ENCODE assay signal across 15 cellular contexts in the genomic region with DNA sequence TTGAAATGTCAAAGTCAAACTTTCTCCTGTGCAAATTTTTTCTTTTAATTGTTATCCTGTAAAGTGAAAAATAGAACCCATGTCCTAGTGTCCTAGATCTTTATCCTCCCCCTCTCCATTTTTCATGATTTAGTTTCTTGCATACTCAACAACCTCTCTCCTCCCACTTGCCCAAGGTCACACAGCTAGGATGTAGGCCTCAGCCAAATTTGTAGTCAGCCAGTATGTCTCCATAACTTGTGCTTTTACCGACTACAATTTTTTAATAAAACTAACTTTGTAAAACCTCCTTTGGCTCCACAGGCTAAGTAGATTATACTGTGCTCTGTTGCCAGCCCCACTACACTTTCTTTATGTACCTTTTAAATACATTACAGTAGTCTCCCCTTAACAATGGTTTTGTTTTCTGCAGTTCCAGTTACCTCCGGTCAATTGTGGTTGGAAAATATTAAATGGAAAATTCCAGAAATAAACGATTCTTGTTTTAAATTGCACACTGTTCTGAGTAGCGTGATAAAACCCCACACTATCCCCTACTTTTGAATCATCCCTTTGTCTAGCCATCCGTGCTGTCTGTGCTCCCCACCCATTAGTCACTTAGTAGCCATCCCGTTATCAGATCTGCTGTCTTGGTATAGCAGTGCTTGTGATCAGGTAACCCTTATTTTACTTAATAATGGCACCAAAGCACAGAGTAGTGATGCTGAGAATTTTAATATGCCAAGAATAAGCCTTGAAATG. TPM values are rescaled to one million over a fixed set of nuclear protein-coding genes. Genes with fewer than 3 reads are reported as not detected.
A peak's percentile ranks its signal among the peaks of the same experiment; 100 is the strongest.
DNase-seq lines count a peak whose midpoint lies in the region; ATAC-seq, FAIRE-seq and TF ChIP-seq lines count a peak whose summit lies in the region.
"Had no signal": no experiment of that assay in that cellular context is flagged by ENCODE, and none has a peak within 500 bp of the region (broad histone marks: within the 10 kb centered on the region; RNA-seq: fewer than 3 reads in every experiment).

No MANE protein-coding gene starts in this region.

- no peak overlapping the region for H4K8ac ChIP-seq in H1 (ENCODE audit: extremely low read depth, insufficient read depth, low read length)

- H3K18ac ChIP-seq in H1 (ENCODE audit: extremely low read depth, low read length) = no peak overlapping the region

- H3K4me3 Mint-ChIP-seq in neural crest cell = peak overlapping the region; percentile 21
- H3K4me3 Mint-ChIP-seq in CD14-positive monocyte = no peak overlapping the region
- H3K4me3 Mint-ChIP-seq: immature natural killer cell, type B pancreatic cell had no signal

- peaks cover 36% of the 10 kb centered on the region for H3K4me1 Mint-ChIP-seq in neural crest cell
- H3K4me1 Mint-ChIP-seq in CD14-positive monocyte = no peaks in the 10 kb centered on the region
- H3K4me1 Mint-ChIP-seq: immature natural killer cell had no signal

- peak; percentile 53 for ATAC-seq in PC-3

- intact Hi-C loops in PC-3 (cut with micrococcal nuclease) (no loop called here), spleen (cut with DNase I; ENCODE audit: low total_unique reads) (no loop called here), CD14-positive monocyte (cut with micrococcal nuclease) (no loop called here)

- H2BK120ac ChIP-seq in H1 (replicated peaks; ENCODE audit: low read depth, low read length) = no peak overlapping the region

- TF ChIP-seq RAD21 in H1 (IDR thresholded peaks at IDR 0.05 in 1 of 2, conservative IDR thresholded peaks at IDR 0.05 in 1 of 2; ENCODE audit: low read depth in 2 of 2, low read length in 2 of 2) = no peak

- no peak overlapping the region for H4K91ac ChIP-seq in H1 (replicated peaks; ENCODE audit: insufficient read length, low read length)

- 73% methylated on average over 6 of the region's 6 CpGs; no CpG with 5 or more reads in 1 of the 2 experiments for WGBS in H1 (ENCODE audit: extremely low coverage in 1 of 2, insufficient coverage in 1 of 2, insufficient read length in 1 of 2, insufficient replicate concordance in 2 of 2, low coverage in 1 of 2, low lambda C conversion rate in 2 of 2, missing lambda C conversion rate in 1 of 2), 2 experiments
- WGBS in spleen, 5 donors = 77 to 88% (median 84%) methylated on average over 6 of the region's 6 CpGs

- H3K27me3 Mint-ChIP-seq in neural crest cell (ENCODE audit: low read depth) = no peaks in the 10 kb centered on the region
- peaks cover 0 to 2% (median 0%) of the 10 kb centered on the region in 3 donors for H3K27me3 Mint-ChIP-seq in CD14-positive monocyte (ENCODE audit: low read depth in 3 of 3)
- H3K27me3 Mint-ChIP-seq: type B pancreatic cell had no signal

- no peaks in the 10 kb centered on the region for H3F3A ChIP-seq in PC-3 (ENCODE audit: low read length, unreplicated experiment)

- no peak overlapping the region for H3K9ac ChIP-seq in PC-3 (ENCODE audit: low read length)
- no peak overlapping the region for H3K9ac ChIP-seq in H1 (replicated peaks in 1 of 4; ENCODE audit: extremely low read depth in 1 of 4, low read depth in 3 of 4, low read length in 3 of 4)

- in situ Hi-C loops in Caki2 (cut with HindIII; ENCODE audit: low pct_unique_long_range_greater_than_20kb, low sequenced_read_pairs) = no loop called here

- H3K14ac ChIP-seq in H1 (ENCODE audit: insufficient read length) = no peak overlapping the region

- H3K36me3 ChIP-seq in PC-3 (ENCODE audit: low read depth, low read length) = no peaks in the 10 kb centered on the region
- peaks cover 0 to 4% (median 0%) of the 10 kb centered on the region in 4 experiments; a peak in 2 of 8 replicates for H3K36me3 ChIP-seq in H1 (ENCODE audit: control insufficient read depth in 2 of 4, insufficient read depth in 4 of 4, low read length in 3 of 4)
- H3K36me3 ChIP-seq in spleen = no peaks in the 10 kb centered on the region

- 0 out of 2 replicates have a peak, but pooled peaks cover 5% of the 10 kb centered on the region for H3K9me3 ChIP-seq in PC-3 (ENCODE audit: low read length)
- peaks cover 0 to 4% of the 10 kb centered on the region in 2 experiments; a peak in 2 of 4 replicates for H3K9me3 ChIP-seq in H1 (ENCODE audit: insufficient read depth in 2 of 2, low read depth in 1 of 2, low read length in 1 of 2)
- peaks cover 0 to 17% (median 0%) of the 10 kb centered on the region in 8 donors for H3K9me3 ChIP-seq in spleen

- H3K79me2 ChIP-seq in PC-3 (ENCODE audit: low read length) = peaks cover 43% of the 10 kb centered on the region
- H3K79me2 ChIP-seq in H1 (ENCODE audit: control insufficient read depth in 1 of 2, insufficient read depth in 2 of 2, low read length in 2 of 2) = peaks cover 12 to 100% of the 10 kb centered on the region in 2 experiments

- H3K27me3 ChIP-seq in PC-3 (ENCODE audit: low read length) (no peaks in the 10 kb centered on the region), H1 (replicated peaks in 1 of 4; ENCODE audit: control insufficient read depth in 3 of 4, extremely low read depth in 1 of 4, insufficient read depth in 3 of 4, low read length in 3 of 4) (no peaks in the 10 kb centered on the region), spleen (replicated peaks in 1 of 7) (no peaks in the 10 kb centered on the region)

- 0 out of 2 replicates have a peak overlapping the region, but pooled peaks have one; percentile 23 for H2AFZ ChIP-seq in PC-3 (ENCODE audit: low read length)
- no peak overlapping the region for H2AFZ ChIP-seq in H1 (ENCODE audit: low read length)

- TF ChIP-seq EP300 in H1 (IDR thresholded peaks at IDR 0.05; ENCODE audit: borderline replicate concordance in 1 of 2, low read depth in 2 of 2, low read length in 2 of 2) = no peak

- no peak overlapping the region for H2BK5ac ChIP-seq in H1 (ENCODE audit: low read depth, low read length)

- H3K4me2 ChIP-seq in PC-3 (ENCODE audit: low read length) (peak overlapping the region; percentile 12; the same call in 1 of the 2 replicates), H1 (ENCODE audit: insufficient read depth in 1 of 2, low read depth in 2 of 2, low read length in 2 of 2) (no peak overlapping the region)

- H3K56ac ChIP-seq in H1 (replicated peaks; ENCODE audit: insufficient read length, low read depth, low read length) = no peak overlapping the region

- no peak overlapping the region for H4K5ac ChIP-seq in H1 (ENCODE audit: insufficient read length, low read depth, low read length)

- TSS peak; percentile 67 for BruUV-seq in PC-3 (replicated peaks; lab: Mats Ljungman, UMichigan)

- H3K9me2 ChIP-seq in PC-3 (replicated peaks; ENCODE audit: low read length) = no peaks in the 10 kb centered on the region

- H3K27ac ChIP-seq in PC-3 (ENCODE audit: low read length) = peak overlapping the region; percentile 79
- H3K27ac ChIP-seq in H1 (ENCODE audit: low read depth, low read length) = no peak overlapping the region
- H3K27ac ChIP-seq in spleen = no peak overlapping the region

- peak; percentile 60 for DNase-seq in Caki2 (ENCODE audit: low read depth)
- DNase-seq in PC-3 = peak; percentile 44
- DNase-seq in H1 (ENCODE audit: low read depth in 1 of 2, low spot score in 2 of 2) = no peak
- no peak for DNase-seq in neural crest cell (ENCODE audit: low read depth, low spot score)
- no peak for DNase-seq in activated naive CD4-positive, alpha-beta T cell treated with anti-CD3 and anti-CD28 coated beads, Interleukin-2, amount 50 U/mL, for 16 hours
- DNase-seq in spleen = no peak
- DNase-seq in pons (ENCODE audit: low spot score) = no peak
- DNase-seq in CD14-positive monocyte (ENCODE audit: low spot score) = no peak
- DNase-seq: activated CD4-positive, alpha-beta T cell treated with anti-CD3 and anti-CD28 coated beads for 48 hours; central memory CD4-positive, alpha-beta T cell; immature natural killer cell; NCI-H1417; occipital lobe; SHP77 had no signal

- no peak overlapping the region for H2AK5ac ChIP-seq in H1 (ENCODE audit: low read depth, low read length)

- H3K4me3 ChIP-seq in PC-3 (ENCODE audit: low read length) (no peak overlapping the region), H1 (ENCODE audit: extremely low read depth in 1 of 4, insufficient read depth in 2 of 4, low read depth in 3 of 4, low read length in 4 of 4) (no peak overlapping the region; a peak in 1 of 8 replicates), spleen (no peak overlapping the region)

- no peaks in the 10 kb centered on the region for H3K23me2 ChIP-seq in H1 (ENCODE audit: low read depth, low read length)

- H3K36me3 Mint-ChIP-seq in neural crest cell (ENCODE audit: low read depth) (peaks cover 23% of the 10 kb centered on the region), CD14-positive monocyte (no peaks in the 10 kb centered on the region)
- H3K36me3 Mint-ChIP-seq: immature natural killer cell had no signal

- no peak for TF ChIP-seq POLR2A in H1 (IDR thresholded peaks at IDR 0.05; ENCODE audit: control extremely low read depth in 1 of 2, low read depth in 2 of 2, low read length in 2 of 2)
- no peak for TF ChIP-seq POLR2A in spleen (IDR thresholded peaks at IDR 0.05)

- H3K27ac Mint-ChIP-seq in neural crest cell (ENCODE audit: unreplicated experiment) (peak overlapping the region; percentile 4), CD14-positive monocyte (no peak overlapping the region)
- H3K27ac Mint-ChIP-seq: immature natural killer cell, type B pancreatic cell had no signal

- POLR2A ChIA-PET in PC-3 (lab: Charles Lee; ENCODE audit: unreplicated experiment) (no interaction called here), H1 (lab: Charles Lee; ENCODE audit: partially characterized antibody) (no interaction called here)

- H2BK15ac ChIP-seq in H1 (ENCODE audit: low read length) = no peak overlapping the region

- peak; percentile 70 for FAIRE-seq in H1 (lab: Jason Lieb, UNC)

- no peak overlapping the region for H3K4ac ChIP-seq in H1 (replicated peaks; ENCODE audit: insufficient read length, low read depth, low read length)

- no peaks in the 10 kb centered on the region for H3K79me1 ChIP-seq in H1 (ENCODE audit: low read depth, low read length)

- no peak overlapping the region for H2BK20ac ChIP-seq in H1 (ENCODE audit: low read length)

- H3K4me1 ChIP-seq in PC-3 (ENCODE audit: insufficient read depth, low read length) (peaks cover 30% of the 10 kb centered on the region), H1 (replicated peaks in 1 of 4; ENCODE audit: control insufficient read depth in 3 of 4, insufficient read depth in 4 of 4, low read length in 3 of 4) (peaks cover 0 to 14% (median 10%) of the 10 kb centered on the region in 4 experiments; a peak in 5 of 7 replicates), spleen (no peaks in the 10 kb centered on the region)

- TF ChIP-seq CTCF in PC-3 (conservative IDR thresholded peaks at IDR 0.05; ENCODE audit: low read depth, low read length) (no peak), H1 (IDR thresholded peaks at IDR 0.05; ENCODE audit: control extremely low read depth in 1 of 3, insufficient read depth in 1 of 3, low read depth in 1 of 3, low read length in 3 of 3) (no peak), neural crest cell (conservative IDR thresholded peaks at IDR 0.05) (no peak), spleen (IDR thresholded peaks at IDR 0.05 in 8 of 11, conservative IDR thresholded peaks at IDR 0.05 in 3 of 11) (no peak), CD14-positive monocyte (IDR thresholded peaks at IDR 0.05) (no peak)

- CTCF ChIA-PET in PC-3 (lab: Charles Lee) = no interaction called here
- CTCF ChIA-PET in H1 (lab: Charles Lee; ENCODE audit: partially characterized antibody) = interaction anchor here (1.2 kb wide), 1 partner anchor 338 kb away, joined by 3 read pairs; no protein-coding TSS in a partner anchor

- H2BK12ac ChIP-seq in H1 (ENCODE audit: low read depth, low read length) = no peak overlapping the region

- peaks cover 15% of the 10 kb centered on the region for H3K9me3 Mint-ChIP-seq in neural crest cell
- H3K9me3 Mint-ChIP-seq in CD14-positive monocyte = peaks cover 0 to 4% (median 2%) of the 10 kb centered on the region in 7 donors

- no peaks in the 10 kb centered on the region for H4K20me1 ChIP-seq in PC-3 (ENCODE audit: low read length)
- H4K20me1 ChIP-seq in H1 (replicated peaks in 1 of 2; ENCODE audit: control insufficient read depth in 1 of 2, insufficient read depth in 2 of 2, low read length in 2 of 2) = peaks cover 2 to 5% of the 10 kb centered on the region in 2 experiments

- H3K23ac ChIP-seq in H1 (ENCODE audit: insufficient read length) = no peak overlapping the region

RNA-seq across cellular contexts. Expression of gene GULP1, which starts 22.8 kb away (rescaled TPM):
- 144 and 172 TPM in 2 replicates for total RNA-seq in Caki2 (2014; rRNA removed; shearing (Covaris generic); ENCODE audit: low replicate concordance)
- total RNA-seq in PC-3 (2014; rRNA removed) (23.1 and 25.5 TPM in 2 replicates), neural crest cell (39.1 and 43.8 TPM in 2 replicates), spleen (10 to 100 TPM in 3 of 7 donors, 1 to 10 TPM in 4; 6.2 to 16.6 (median 7.0) TPM)
- total RNA-seq in H1 (2021; fragmentation: NEBNext Ultra II Directional; extraction: Animal tissue kit (Norgen Biotek cat#: 25700)) = 130 and 139 TPM in 2 replicates
- polyA plus RNA-seq in H1 (2011; rRNA removed) (56.4 and 69.7 TPM in 2 replicates), spleen (1 to 10 TPM in 2 of 3 donors, under 1 TPM in 1; 0.83 to 2.1 (median 1.3) TPM), CD14-positive monocyte (not detected)
- polyA plus RNA-seq in H1 (2011; cell fraction: cytosol; rRNA removed) = 69.1 TPM
- polyA plus RNA-seq in H1 (2011; cell fraction: nucleus; rRNA removed) = 80.6 TPM
- polyA plus RNA-seq in H1 (2012, experiment 1 of 2) = 64.6 to 96.2 TPM (median 88.8 TPM) in 4 replicates
- polyA plus RNA-seq in H1 (2012, experiment 2 of 2) = 8.6 TPM
- polyA plus RNA-seq in H1 (2013, experiment 1 of 2) = 131 TPM
- polyA plus RNA-seq in H1 (2013, experiment 2 of 2) = 136 TPM
- 101 and 170 TPM in 2 replicates for polyA minus RNA-seq in H1 (2011; rRNA and poly(A)+ RNA removed)
- polyA minus RNA-seq in H1 (2011; cell fraction: cytosol; rRNA and poly(A)+ RNA removed) = 112 TPM
- 251 TPM for polyA minus RNA-seq in H1 (2011; cell fraction: nucleus; rRNA and poly(A)+ RNA removed)
- polyA plus RNA-seq: immature natural killer cell had no signal

Comparison
In these comparisons a context has a peak if more than half of its experiments do, and no peak if none do; other contexts are left out.
1. DNase-seq: peak in Caki2 (single experiment) and PC-3 (single experiment); none in H1 (0 of 2), neural crest cell (single experiment), activated naive CD4-positive, alpha-beta T cell treated with anti-CD3 and anti-CD28 coated beads, Interleukin-2, amount 50 U/mL, for 16 hours (single experiment), spleen (single experiment), pons (single experiment) and CD14-positive monocyte (single experiment).